ENCODE assay signal across 24 cellular contexts in the genomic region with DNA sequence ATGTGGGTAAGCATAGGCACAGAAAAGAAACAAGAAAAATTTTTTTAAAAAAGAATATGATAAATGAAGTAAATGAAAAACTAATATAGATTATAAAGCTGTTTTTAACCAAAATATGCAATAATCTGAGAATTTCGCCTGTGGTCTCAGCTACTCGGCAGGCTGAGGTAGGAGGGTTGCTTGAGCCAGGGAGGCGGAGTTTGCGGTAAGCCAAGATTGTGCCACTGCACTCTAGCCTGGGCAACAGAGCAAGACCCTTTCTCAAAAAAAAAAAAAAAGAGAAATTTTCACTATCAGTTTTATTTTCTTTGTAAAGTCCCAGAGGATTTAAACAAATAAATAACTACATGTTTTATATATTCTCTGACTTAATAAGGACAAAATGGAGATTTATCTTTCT. TPM values are rescaled to one million over a fixed set of nuclear protein-coding genes. Genes with fewer than 3 reads are reported as not detected.
DNase-seq lines count a peak whose midpoint lies in the region; ATAC-seq, FAIRE-seq and TF ChIP-seq lines count a peak whose summit lies in the region.
"Had no signal": no experiment of that assay in that cellular context is flagged by ENCODE, and none has a peak within 500 bp of the region (broad histone marks: within the 10 kb centered on the region; RNA-seq: fewer than 3 reads in every experiment).

No MANE protein-coding gene starts in this region.

- H3K36me3 Mint-ChIP-seq in astrocyte (ENCODE audit: low read depth, unreplicated experiment) (peaks cover 10% of the 10 kb centered on the region), osteocyte (ENCODE audit: unreplicated experiment) (peaks cover 22% of the 10 kb centered on the region)

- BruUV-seq in HepG2 (replicated peaks; lab: Mats Ljungman, UMichigan) = no TSS peak

- H3K4me3 Mint-ChIP-seq in astrocyte (ENCODE audit: unreplicated experiment) (no peak overlapping the region), osteocyte (ENCODE audit: unreplicated experiment) (no peak overlapping the region)
- H3K4me3 Mint-ChIP-seq: CD4-positive, CD25-positive, alpha-beta regulatory T cell; GM23338; H9 had no signal

- POLR2A ChIA-PET in HepG2 (lab: Yijun Ruan, JAX) = no interaction called here

- in situ Hi-C loops in HepG2 (cut with HindIII; ENCODE audit: extremely low pct_ligation_motif_present, low pct_unique_long_range_greater_than_20kb) = no loop called here

- H3K27me3 ChIP-seq in HepG2 (ENCODE audit: control insufficient read depth in 1 of 2, insufficient read depth in 2 of 2, low read length in 2 of 2) (no peaks in the 10 kb centered on the region), right lobe of liver (no peaks in the 10 kb centered on the region), Karpas-422 (ENCODE audit: low read length) (no peaks in the 10 kb centered on the region), astrocyte (ENCODE audit: insufficient read depth, low read length) (no peaks in the 10 kb centered on the region), lower lobe of right lung (ENCODE audit: low read depth) (no peaks in the 10 kb centered on the region)
- H3K27me3 ChIP-seq: MG63 had no signal

- ATAC-seq in HepG2 (no peak), right lobe of liver (no peak), lower lobe of right lung (no peak)
- ATAC-seq: GM23338, Panc1 had no signal

- TF ChIP-seq RAD21 in HepG2 (CRISPR knock-in tag; IDR thresholded peaks at IDR 0.05) = no peak

- H3K9me3 ChIP-seq in HepG2 (ENCODE audit: low read length) (no peaks in the 10 kb centered on the region), right lobe of liver (no peaks in the 10 kb centered on the region), Karpas-422 (ENCODE audit: low read length) (no peaks in the 10 kb centered on the region), astrocyte (ENCODE audit: insufficient read depth, low read depth, low read length) (no peaks in the 10 kb centered on the region), lower lobe of right lung (no peaks in the 10 kb centered on the region)
- H3K9me3 ChIP-seq: MG63 had no signal

- H2AFZ ChIP-seq in HepG2 (ENCODE audit: low read length) (no peak overlapping the region), Karpas-422 (ENCODE audit: low read length) (no peak overlapping the region), astrocyte (ENCODE audit: low read depth, low read length) (no peak overlapping the region)
- H2AFZ ChIP-seq: GM23338 had no signal

- TF ChIP-seq POLR2A in HepG2 (IDR thresholded peaks at IDR 0.05; ENCODE audit: insufficient read depth in 1 of 2, low read depth in 2 of 2, low read length in 2 of 2) = no peak
- TF ChIP-seq POLR2A in right lobe of liver (IDR thresholded peaks at IDR 0.05) = no peak

- FAIRE-seq in HepG2 (lab: Jason Lieb, UNC) (no peak), astrocyte (lab: Jason Lieb, UNC) (no peak)
- FAIRE-seq: GM18507 had no signal

- 98% methylated on average over 4 of the region's 4 CpGs for WGBS in HepG2 (ENCODE audit: low lambda C conversion rate)
- WGBS in right lobe of liver (ENCODE audit: insufficient coverage, low coverage, low lambda C conversion rate, missing lambda C conversion rate) = 71% methylated on average over 4 of the region's 4 CpGs

- H3K27ac ChIP-seq in HepG2 (ENCODE audit: extremely low read length, insufficient read depth, low read length) = no peak overlapping the region
- H3K27ac ChIP-seq in right lobe of liver = no peak overlapping the region
- H3K27ac ChIP-seq in Karpas-422 (ENCODE audit: low read length) = 0 out of 2 replicates have a peak overlapping the region, but pooled peaks have one; percentile 1
- no peak overlapping the region for H3K27ac ChIP-seq in astrocyte (ENCODE audit: low read depth, low read length)
- no peak overlapping the region for H3K27ac ChIP-seq in lower lobe of right lung

- H3K27me3 Mint-ChIP-seq in astrocyte (ENCODE audit: low read depth, unreplicated experiment) (no peaks in the 10 kb centered on the region), osteocyte (ENCODE audit: unreplicated experiment) (no peaks in the 10 kb centered on the region)
- H3K27me3 Mint-ChIP-seq: CD4-positive, CD25-positive, alpha-beta regulatory T cell had no signal

- H3K36me3 ChIP-seq in HepG2 (replicated peaks in 1 of 2; ENCODE audit: control insufficient read depth in 1 of 2, insufficient read depth in 2 of 2, low read length in 2 of 2) (peaks cover 12 to 31% of the 10 kb centered on the region in 2 experiments; a peak in 4 of 5 replicates), right lobe of liver (peaks cover 0 to 4% (median 1%) of the 10 kb centered on the region in 4 donors), Karpas-422 (ENCODE audit: insufficient read depth, low read length) (peaks cover 23% of the 10 kb centered on the region), astrocyte (ENCODE audit: insufficient read depth, low read length) (peaks cover 16% of the 10 kb centered on the region), lower lobe of right lung (peaks cover 45% of the 10 kb centered on the region)

- CTCF ChIA-PET in HepG2 (lab: Yijun Ruan, JAX; ENCODE audit: low intra/inter-chr PET ratio, low total read pairs) = no interaction called here

- no peak for TF ChIP-seq EP300 in HepG2 (IDR thresholded peaks at IDR 0.05; ENCODE audit: low read depth in 2 of 2, low read length in 2 of 2)
- no peak for TF ChIP-seq EP300 in HepG2 (CRISPR knock-in tag; IDR thresholded peaks at IDR 0.05; ENCODE audit: borderline replicate concordance)

- no peak for TF ChIP-seq CTCF in HepG2 (CRISPR knock-in tag; IDR thresholded peaks at IDR 0.05)
- no peak for TF ChIP-seq CTCF in right lobe of liver (IDR thresholded peaks at IDR 0.05)
- TF ChIP-seq CTCF in astrocyte (IDR thresholded peaks at IDR 0.05; ENCODE audit: insufficient read depth, low read depth, low read length) = no peak
- TF ChIP-seq CTCF in osteocyte (IDR thresholded peaks at IDR 0.05) = no peak
- no peak for TF ChIP-seq CTCF in lower lobe of right lung (IDR thresholded peaks at IDR 0.05)

- DNase-seq in HepG2 (ENCODE audit: low spot score) (no peak), right lobe of liver (no peak), Karpas-422 (no peak), astrocyte (ENCODE audit: low read depth) (no peak), osteocyte (ENCODE audit: extremely low spot score, unreplicated experiment) (no peak), lower lobe of right lung (no peak), mucosa of gallbladder (ENCODE audit: low spot score) (no peak), cerebellar nuclear complex (lab: John Stamatoyannopoulos, UW) (no peak)
- DNase-seq: 8988T; CD4-positive, CD25-positive, alpha-beta regulatory T cell; DMS53; H9; NCI-H1105 treated with DMSO at 0.1 percent for 48 hours; NCI-H146; NCI-H2029; NCI-H446 treated with DMSO at 0.1 percent for 48 hours; NCI-H526; NCI-H82; NK-92 treated with Interleukin-12 subunit alpha and Interleukin-12 subunit beta, amount 100 ng/mL, for 24 hours; SIG-M5 had no signal

- peak overlapping the region; percentile 75 for H3K27ac Mint-ChIP-seq in astrocyte (ENCODE audit: unreplicated experiment)
- peak overlapping the region; percentile 81 for H3K27ac Mint-ChIP-seq in osteocyte (ENCODE audit: unreplicated experiment)
- H3K27ac Mint-ChIP-seq: CD4-positive, CD25-positive, alpha-beta regulatory T cell had no signal

- H3K4me3 ChIP-seq in HepG2 (replicated peaks in 1 of 3; ENCODE audit: insufficient read depth in 1 of 3, low read depth in 2 of 3, low read length in 3 of 3) (no peak overlapping the region), right lobe of liver (no peak overlapping the region), Karpas-422 (ENCODE audit: low read length) (no peak overlapping the region), astrocyte (ENCODE audit: insufficient read depth, low read depth, low read length) (no peak overlapping the region), lower lobe of right lung (no peak overlapping the region)
- H3K4me3 ChIP-seq: GM23338 had no signal

- H3K9me3 Mint-ChIP-seq in astrocyte (ENCODE audit: unreplicated experiment) (no peaks in the 10 kb centered on the region), osteocyte (ENCODE audit: unreplicated experiment) (no peaks in the 10 kb centered on the region)
- H3K9me3 Mint-ChIP-seq: GM23338, H9 had no signal

- H3K9ac ChIP-seq in HepG2 (ENCODE audit: insufficient read depth, low read depth, low read length) (no peak overlapping the region), Karpas-422 (ENCODE audit: low read length) (no peak overlapping the region), astrocyte (ENCODE audit: low read length) (no peak overlapping the region)

- no peak overlapping the region for H3K4me2 ChIP-seq in HepG2 (ENCODE audit: low read depth, low read length)
- peak overlapping the region; percentile 44 for H3K4me2 ChIP-seq in Karpas-422 (ENCODE audit: low read depth, low read length, poor library complexity, severe bottlenecking)
- no peak overlapping the region for H3K4me2 ChIP-seq in astrocyte (ENCODE audit: low read length)
- H3K4me2 ChIP-seq: GM23338 had no signal

- H4K20me1 ChIP-seq in HepG2 (ENCODE audit: insufficient read depth, low read length) (no peaks in the 10 kb centered on the region), Karpas-422 (ENCODE audit: insufficient read depth, low read depth, low read length) (no peaks in the 10 kb centered on the region), astrocyte (ENCODE audit: insufficient read depth, low read length) (no peaks in the 10 kb centered on the region)

- H3K4me1 Mint-ChIP-seq in astrocyte (ENCODE audit: low read depth, unreplicated experiment) = peaks cover 3% of the 10 kb centered on the region
- peaks cover 8% of the 10 kb centered on the region for H3K4me1 Mint-ChIP-seq in osteocyte (ENCODE audit: unreplicated experiment)
- H3K4me1 Mint-ChIP-seq: CD4-positive, CD25-positive, alpha-beta regulatory T cell had no signal

- intact Hi-C loops in HepG2 (cut with micrococcal nuclease; ENCODE audit: unreplicated experiment) = no loop called here
- intact Hi-C loops in right lobe of liver (cut with DNase I) = no loop called here
- intact Hi-C loops in lower lobe of right lung (cut with DNase I) = no loop called here

- no peaks in the 10 kb centered on the region for H3K79me2 ChIP-seq in HepG2 (ENCODE audit: insufficient read depth, low read length)
- H3K79me2 ChIP-seq in Karpas-422 (ENCODE audit: low read length) = no peaks in the 10 kb centered on the region
- H3K79me2 ChIP-seq in astrocyte (ENCODE audit: insufficient read depth, low read length) = no peaks in the 10 kb centered on the region

- H3K4me1 ChIP-seq in HepG2 (ENCODE audit: insufficient read depth, low read length) (no peaks in the 10 kb centered on the region), right lobe of liver (no peaks in the 10 kb centered on the region), Karpas-422 (ENCODE audit: low read length) (peaks cover 9% of the 10 kb centered on the region), astrocyte (ENCODE audit: insufficient read depth, low read length) (peaks cover 8% of the 10 kb centered on the region), lower lobe of right lung (no peaks in the 10 kb centered on the region)

- no peaks in the 10 kb centered on the region for H3K9me2 ChIP-seq in Karpas-422 (replicated peaks; ENCODE audit: insufficient read depth, low read length)

RNA-seq across cellular contexts. Expression of a gene that starts 47.3 kb away (rescaled TPM):
- total RNA-seq in HepG2 (2016; rRNA removed; fragmentation: Illumina TruSeq; extraction: Trizol) (24.2 and 33.3 TPM in 2 replicates), right lobe of liver (1 to 10 TPM; 4.4 to 6.4 (median 4.9) TPM), astrocyte (18.6 and 22.5 TPM in 2 replicates), osteocyte (24.2 and 24.6 TPM in 2 replicates), lower lobe of right lung (15.5 TPM), mucosa of gallbladder (15.7 TPM)
- total RNA-seq in HepG2 (2016; cell fraction: cytosol; rRNA removed; fragmentation: Illumina TruSeq; extraction: Trizol; ENCODE audit: low read depth) = 5.9 and 6.1 TPM in 2 replicates
- total RNA-seq in HepG2 (2016; cell fraction: insoluble cytoplasmic fraction; rRNA removed; fragmentation: Illumina TruSeq; extraction: Trizol) = 21.5 and 35.3 TPM in 2 replicates
- 8.5 and 9.0 TPM in 2 replicates for total RNA-seq in HepG2 (2016; cell fraction: membrane; rRNA removed; fragmentation: Illumina TruSeq; extraction: Trizol)
- total RNA-seq in HepG2 (2016; cell fraction: nucleus; rRNA removed; fragmentation: Illumina TruSeq; extraction: Trizol) = 22.5 and 29.3 TPM in 2 replicates
- polyA plus RNA-seq in HepG2 (2011; rRNA removed) = 9.2 and 10.3 TPM in 2 replicates
- 5.0 and 6.8 TPM in 2 replicates for polyA plus RNA-seq in HepG2 (2011; cell fraction: cytosol; rRNA removed)
- 5.3 and 7.3 TPM in 2 replicates for polyA plus RNA-seq in HepG2 (2011; cell fraction: nucleus; rRNA removed)
- polyA plus RNA-seq in HepG2 (2012) = 8.2 and 11.0 TPM in 2 replicates
- 0.76 and 1.6 TPM in 2 replicates for polyA plus RNA-seq in HepG2 (2016; cell fraction: cytosol; fragmentation: Illumina TruSeq; extraction: Trizol; ENCODE audit: low read depth)
- 28.0 and 28.1 TPM in 2 replicates for polyA plus RNA-seq in HepG2 (2016; cell fraction: insoluble cytoplasmic fraction; fragmentation: Illumina TruSeq; extraction: Trizol; ENCODE audit: low read depth)
- 2.1 and 3.6 TPM in 2 replicates for polyA plus RNA-seq in HepG2 (2016; cell fraction: membrane; fragmentation: Illumina TruSeq; extraction: Trizol; ENCODE audit: low read depth)
- 26.5 and 31.9 TPM in 2 replicates for polyA plus RNA-seq in HepG2 (2016; cell fraction: nucleus; fragmentation: Illumina TruSeq; extraction: Trizol; ENCODE audit: insufficient read depth, low read depth)
- 15.2 and 21.4 TPM in 2 replicates for polyA minus RNA-seq in HepG2 (2011; rRNA and poly(A)+ RNA removed; ENCODE audit: low replicate concordance)
- 10.3 and 17.1 TPM in 2 replicates for polyA minus RNA-seq in HepG2 (2011; cell fraction: cytosol; rRNA and poly(A)+ RNA removed)
- 26.0 and 39.3 TPM in 2 replicates for polyA minus RNA-seq in HepG2 (2011; cell fraction: nucleus; rRNA and poly(A)+ RNA removed)
- 21.4 and 36.9 TPM in 2 replicates for total RNA-seq in Karpas-422 (2014; rRNA removed; shearing (Covaris generic); ENCODE audit: low replicate concordance)

RNA-seq across cellular contexts. Expression of a gene that starts 47.3 kb away (rescaled TPM):
- total RNA-seq in HepG2 (2016; rRNA removed; fragmentation: Illumina TruSeq; extraction: Trizol) (28.0 and 38.6 TPM in 2 replicates), right lobe of liver (1 to 10 TPM; 4.1 to 8.1 (median 5.0) TPM), astrocyte (16.6 and 18.0 TPM in 2 replicates), osteocyte (12.8 and 16.9 TPM in 2 replicates), lower lobe of right lung (18.4 TPM), mucosa of gallbladder (21.8 TPM)
- total RNA-seq in HepG2 (2016; cell fraction: cytosol; rRNA removed; fragmentation: Illumina TruSeq; extraction: Trizol; ENCODE audit: low read depth) = 15.2 and 17.8 TPM in 2 replicates
- total RNA-seq in HepG2 (2016; cell fraction: insoluble cytoplasmic fraction; rRNA removed; fragmentation: Illumina TruSeq; extraction: Trizol) = 26.8 and 38.7 TPM in 2 replicates
- 21.3 and 23.0 TPM in 2 replicates for total RNA-seq in HepG2 (2016; cell fraction: membrane; rRNA removed; fragmentation: Illumina TruSeq; extraction: Trizol)
- total RNA-seq in HepG2 (2016; cell fraction: nucleus; rRNA removed; fragmentation: Illumina TruSeq; extraction: Trizol) = 10.8 and 13.4 TPM in 2 replicates
- 4.6 and 7.0 TPM in 2 replicates for polyA plus RNA-seq in HepG2 (2011; rRNA removed)
- polyA plus RNA-seq in HepG2 (2011; cell fraction: cytosol; rRNA removed) = 3.8 and 5.3 TPM in 2 replicates
- polyA plus RNA-seq in HepG2 (2011; cell fraction: nucleus; rRNA removed) = 0.76 and 1.3 TPM in 2 replicates
- 8.9 and 12.7 TPM in 2 replicates for polyA plus RNA-seq in HepG2 (2012)
- polyA plus RNA-seq in HepG2 (2016; cell fraction: cytosol; fragmentation: Illumina TruSeq; extraction: Trizol; ENCODE audit: low read depth) = 16.5 and 17.4 TPM in 2 replicates
- 36.3 and 42.2 TPM in 2 replicates for polyA plus RNA-seq in HepG2 (2016; cell fraction: insoluble cytoplasmic fraction; fragmentation: Illumina TruSeq; extraction: Trizol; ENCODE audit: low read depth)
- 21.4 and 21.5 TPM in 2 replicates for polyA plus RNA-seq in HepG2 (2016; cell fraction: membrane; fragmentation: Illumina TruSeq; extraction: Trizol; ENCODE audit: low read depth)
- 19.3 and 21.2 TPM in 2 replicates for polyA plus RNA-seq in HepG2 (2016; cell fraction: nucleus; fragmentation: Illumina TruSeq; extraction: Trizol; ENCODE audit: insufficient read depth, low read depth)
- polyA minus RNA-seq in HepG2 (2011; rRNA and poly(A)+ RNA removed; ENCODE audit: low replicate concordance) = 0.58 and 1.8 TPM in 2 replicates
- 2.3 and 2.4 TPM in 2 replicates for polyA minus RNA-seq in HepG2 (2011; cell fraction: cytosol; rRNA and poly(A)+ RNA removed)
- polyA minus RNA-seq in HepG2 (2011; cell fraction: nucleus; rRNA and poly(A)+ RNA removed) = 1.8 and 3.2 TPM in 2 replicates
- 13.5 and 16.7 TPM in 2 replicates for total RNA-seq in Karpas-422 (2014; rRNA removed; shearing (Covaris generic); ENCODE audit: low replicate concordance)

RNA-seq across cellular contexts. Expression of a gene that starts 50.5 kb away (rescaled TPM):
- total RNA-seq in HepG2 (2016; rRNA removed; fragmentation: Illumina TruSeq; extraction: Trizol) (43.2 and 62.7 TPM in 2 replicates), right lobe of liver (10 to 100 TPM in 1 of 6 experiments, 1 to 10 TPM in 5; 5.8 to 10.5 (median 7.3) TPM), astrocyte (14.0 TPM in 2 replicates), osteocyte (11.3 and 12.3 TPM in 2 replicates), lower lobe of right lung (11.1 TPM), mucosa of gallbladder (18.2 TPM)
- 12.7 and 14.8 TPM in 2 replicates for total RNA-seq in HepG2 (2016; cell fraction: cytosol; rRNA removed; fragmentation: Illumina TruSeq; extraction: Trizol; ENCODE audit: low read depth)
- total RNA-seq in HepG2 (2016; cell fraction: insoluble cytoplasmic fraction; rRNA removed; fragmentation: Illumina TruSeq; extraction: Trizol) = 46.9 and 68.8 TPM in 2 replicates
- 27.5 and 31.0 TPM in 2 replicates for total RNA-seq in HepG2 (2016; cell fraction: membrane; rRNA removed; fragmentation: Illumina TruSeq; extraction: Trizol)
- total RNA-seq in HepG2 (2016; cell fraction: nucleus; rRNA removed; fragmentation: Illumina TruSeq; extraction: Trizol) = 11.9 and 15.9 TPM in 2 replicates
- 13.0 and 14.4 TPM in 2 replicates for polyA plus RNA-seq in HepG2 (2011; rRNA removed)
- polyA plus RNA-seq in HepG2 (2011; cell fraction: cytosol; rRNA removed) = 7.9 and 12.4 TPM in 2 replicates
- 1.6 and 3.7 TPM in 2 replicates for polyA plus RNA-seq in HepG2 (2011; cell fraction: nucleus; rRNA removed)
- polyA plus RNA-seq in HepG2 (2012) = 15.2 and 30.2 TPM in 2 replicates
- 12.3 and 13.5 TPM in 2 replicates for polyA plus RNA-seq in HepG2 (2016; cell fraction: cytosol; fragmentation: Illumina TruSeq; extraction: Trizol; ENCODE audit: low read depth)
- 58.6 and 61.6 TPM in 2 replicates for polyA plus RNA-seq in HepG2 (2016; cell fraction: insoluble cytoplasmic fraction; fragmentation: Illumina TruSeq; extraction: Trizol; ENCODE audit: low read depth)
- polyA plus RNA-seq in HepG2 (2016; cell fraction: membrane; fragmentation: Illumina TruSeq; extraction: Trizol; ENCODE audit: low read depth) = 18.4 and 19.5 TPM in 2 replicates
- polyA plus RNA-seq in HepG2 (2016; cell fraction: nucleus; fragmentation: Illumina TruSeq; extraction: Trizol; ENCODE audit: insufficient read depth, low read depth) = 23.2 and 25.7 TPM in 2 replicates
- polyA minus RNA-seq in HepG2 (2011; rRNA and poly(A)+ RNA removed; ENCODE audit: low replicate concordance) = 2.1 and 7.0 TPM in 2 replicates
- polyA minus RNA-seq in HepG2 (2011; cell fraction: cytosol; rRNA and poly(A)+ RNA removed) = 6.2 and 8.2 TPM in 2 replicates
- polyA minus RNA-seq in HepG2 (2011; cell fraction: nucleus; rRNA and poly(A)+ RNA removed) = 1.7 and 2.9 TPM in 2 replicates
- 16.2 and 20.1 TPM in 2 replicates for total RNA-seq in Karpas-422 (2014; rRNA removed; shearing (Covaris generic); ENCODE audit: low replicate concordance)
